In the genomic region with DNA sequence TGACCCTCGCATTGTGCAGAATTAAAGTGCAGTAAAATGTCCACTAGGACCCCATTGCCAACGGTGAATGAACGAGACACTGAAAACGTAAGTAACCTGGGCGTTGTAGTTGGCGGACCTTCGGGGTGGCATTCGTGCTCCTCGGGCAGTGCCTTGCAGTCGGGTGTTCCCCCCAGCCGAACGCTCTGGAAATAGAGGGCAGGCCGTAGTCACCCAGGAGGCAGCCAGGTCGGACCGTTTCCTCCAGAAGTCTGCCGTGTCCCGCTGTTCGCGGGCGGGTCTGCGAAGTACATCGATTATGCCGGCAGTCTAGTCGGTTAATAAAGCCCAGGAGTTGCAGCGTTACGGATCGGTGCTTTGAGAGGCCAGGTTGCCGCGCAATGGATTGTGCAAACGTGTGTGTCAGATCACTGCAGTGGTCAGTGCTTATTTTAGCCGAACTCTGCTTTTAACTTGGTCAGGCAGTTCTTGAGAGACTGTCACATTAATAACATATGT, we compare ENCODE assay signal across 8 cellular contexts. TPM values are rescaled to one million over a fixed set of nuclear protein-coding genes. Genes with fewer than 3 reads are reported as not detected.
DNase-seq lines count a peak whose midpoint lies in the region; ATAC-seq and TF ChIP-seq lines count a peak whose summit lies in the region.

No MANE protein-coding gene starts in this region.

- H3K23ac ChIP-seq in trophoblast cell (ENCODE audit: low read length), result no peak overlapping the region

- no CpG with 5 or more reads among the region's 31 CpGs for WGBS in trophoblast cell (ENCODE audit: extremely low coverage, insufficient coverage, insufficient read length)

- H4K8ac ChIP-seq in trophoblast cell (ENCODE audit: low read depth, low read length), result peak overlapping the region; percentile 98

- H3K27ac Mint-ChIP-seq in glutamatergic neuron (ENCODE audit: unreplicated experiment), result peak overlapping the region; percentile 99

- H3K4me2 ChIP-seq in trophoblast cell (ENCODE audit: low read length), result peak overlapping the region; percentile 63

- no peaks in the 10 kb centered on the region for H3K9me3 ChIP-seq in trophoblast cell (ENCODE audit: insufficient read depth, low read depth, low read length)

- H3K36me3 ChIP-seq in H7 (replicated peaks; ENCODE audit: control insufficient read depth, insufficient read depth, low read length) (no peaks in the 10 kb centered on the region), trophoblast cell (ENCODE audit: control insufficient read depth in 1 of 2, insufficient read depth in 2 of 2, low read length in 2 of 2) (no peaks in the 10 kb centered on the region)

- peaks cover 2 to 5% of the 10 kb centered on the region in 2 experiments for H3K4me1 ChIP-seq in trophoblast cell (ENCODE audit: control insufficient read depth in 1 of 2, insufficient read depth in 2 of 2, low read length in 2 of 2)

- H2AK5ac ChIP-seq in trophoblast cell (ENCODE audit: low read length), result peak overlapping the region; percentile 93

- H3K27me3 ChIP-seq in H7 (ENCODE audit: control insufficient read depth, insufficient read depth, low read length), result peaks cover 5% of the 10 kb centered on the region; the same call in 1 of the 2 replicates
- H3K27me3 ChIP-seq in trophoblast cell (ENCODE audit: insufficient read depth, low read length), result no peaks in the 10 kb centered on the region

- H3K79me2 ChIP-seq in trophoblast cell (ENCODE audit: control insufficient read depth, insufficient read depth, low read length, poor library complexity), result peaks cover 15% of the 10 kb centered on the region

- peak overlapping the region; percentile 92 for H4K91ac ChIP-seq in trophoblast cell (ENCODE audit: low read depth, low read length)

- H4K12ac ChIP-seq in trophoblast cell (ENCODE audit: low read depth, low read length), result peak overlapping the region; percentile 100

- TF ChIP-seq CTCF in glutamatergic neuron (IDR thresholded peaks at IDR 0.05; ENCODE audit: partially characterized antibody, unreplicated experiment), result no peak

- peaks cover 8% of the 10 kb centered on the region for H3K9me3 Mint-ChIP-seq in glutamatergic neuron (ENCODE audit: unreplicated experiment)

- peak overlapping the region; percentile 97 for H3K14ac ChIP-seq in trophoblast cell (ENCODE audit: low read length)

- peak overlapping the region; percentile 60 for H3K18ac ChIP-seq in trophoblast cell (ENCODE audit: low read length)

- peaks cover 7% of the 10 kb centered on the region for H3K27me3 Mint-ChIP-seq in glutamatergic neuron (ENCODE audit: unreplicated experiment)

- no peak for ATAC-seq in HG03469 (IDR thresholded peaks at IDR 0.05; ENCODE audit: unreplicated experiment)

- no peak overlapping the region for H2BK5ac ChIP-seq in trophoblast cell (ENCODE audit: low read depth, low read length, poor library complexity)

- no peak overlapping the region for H2BK12ac ChIP-seq in trophoblast cell (ENCODE audit: low read length)

- peak overlapping the region; percentile 86 for H3K9ac ChIP-seq in trophoblast cell (ENCODE audit: low read length)

- H2AFZ ChIP-seq in trophoblast cell (ENCODE audit: insufficient read depth, low read length, poor library complexity), result no peak overlapping the region

- H3K4me3 Mint-ChIP-seq in glutamatergic neuron (ENCODE audit: unreplicated experiment), result peak overlapping the region; percentile 98

- H3K36me3 Mint-ChIP-seq in glutamatergic neuron (ENCODE audit: unreplicated experiment), result no peaks in the 10 kb centered on the region

- DNase-seq in Caki2 (ENCODE audit: low read depth) (peak; percentile 35), H7 (peak; percentile 53), NCI-H69 (lab: John Stamatoyannopoulos, UW) (peak; percentile 60), glutamatergic neuron (peak; percentile 58), trophoblast cell (peak; percentile 11 to 56), NCI-H187 treated with DMSO at 0.1 percent for 48 hours (lab: John Stamatoyannopoulos, UW) (no peak)
- DNase-seq in activated naive CD4-positive, alpha-beta T cell treated with Interleukin-2 at 50 U/mL for 16 hours, result peak; percentile 38

- peak overlapping the region; percentile 86 for H2BK120ac ChIP-seq in trophoblast cell (ENCODE audit: insufficient read depth, low read length, poor library complexity)

- H3K79me1 ChIP-seq in trophoblast cell (ENCODE audit: low read length), result peaks cover 9% of the 10 kb centered on the region

- H3K27ac ChIP-seq in trophoblast cell (ENCODE audit: low read depth, low read length), result peak overlapping the region; percentile 91

- H3K4me3 ChIP-seq in H7 (ENCODE audit: insufficient read depth, low read depth, low read length), result peak overlapping the region; percentile 98
- peak overlapping the region; percentile 81 for H3K4me3 ChIP-seq in trophoblast cell (ENCODE audit: low read depth, low read length)

- in situ Hi-C loops in Caki2 (cut with HindIII; ENCODE audit: low pct_unique_long_range_greater_than_20kb, low sequenced_read_pairs), result no loop called here

- peak overlapping the region; percentile 91 for H3K4ac ChIP-seq in trophoblast cell (ENCODE audit: low read depth, low read length)

- H3K4me1 Mint-ChIP-seq in glutamatergic neuron (ENCODE audit: low read depth, unreplicated experiment), result peaks cover 3% of the 10 kb centered on the region

RNA-seq across cellular contexts. Expression of a gene that starts 0.8 kb away (rescaled TPM):
- total RNA-seq in Caki2 (2014; rRNA removed; shearing (Covaris generic); ENCODE audit: low replicate concordance), result 17.7 and 17.8 TPM in 2 replicates
- total RNA-seq in H7 (2014; rRNA removed; shearing (Covaris generic)), result 66.0 and 66.8 TPM in 2 replicates
- 110 TPM for total RNA-seq in glutamatergic neuron (ENCODE audit: unreplicated experiment)
- 58.6 and 59.7 TPM in 2 replicates for polyA plus RNA-seq in trophoblast cell (2013)

RNA-seq across cellular contexts. Expression of a gene that starts 52.0 kb away (rescaled TPM):
- 133 and 141 TPM in 2 replicates for total RNA-seq in Caki2 (2014; rRNA removed; shearing (Covaris generic); ENCODE audit: low replicate concordance)
- total RNA-seq in H7 (2014; rRNA removed; shearing (Covaris generic)), result 165 and 167 TPM in 2 replicates
- 232 TPM for total RNA-seq in glutamatergic neuron (ENCODE audit: unreplicated experiment)
- polyA plus RNA-seq in trophoblast cell (2013), result 350 and 375 TPM in 2 replicates
